In genomic region chr17:50631195-50631907, GRCh38 we compare ENCODE assay signal across 15 cellular contexts. TPM values are rescaled to one million over a fixed set of nuclear protein-coding genes. Genes with fewer than 3 reads are reported as not detected.
DNase-seq lines count a peak whose midpoint lies in the region; ATAC-seq and TF ChIP-seq lines count a peak whose summit lies in the region.
"Had no signal": no experiment of that assay in that cellular context is flagged by ENCODE, and none has a peak within 500 bp of the region (broad histone marks: within the 10 kb centered on the region; RNA-seq: fewer than 3 reads in every experiment).

No MANE protein-coding gene starts in this region.

- no peak overlapping the region for H3K4me3 ChIP-seq in fibroblast of pulmonary artery (replicated peaks; ENCODE audit: low read depth, low read length)
- H3K4me3 ChIP-seq in skeletal muscle cell (ENCODE audit: low read depth, low read length) = no peak overlapping the region
- H3K4me3 ChIP-seq in adrenal gland = no peak overlapping the region
- H3K4me3 ChIP-seq: upper lobe of left lung had no signal

- CTCF ChIA-PET in activated naive CD4-positive, alpha-beta T cell treated with anti-CD3 and anti-CD28 coated beads, Interleukin-2, amount 10 ng/mL, durations not matched to agents 7 days and 5 days (lab: Charles Lee) = interaction anchor here (0.9 to 8.0 kb wide), 14 partner anchors 8 to 148 kb away, joined by 3 to 81 read pairs (median 8); no protein-coding TSS in a partner anchor

- H3K27ac ChIP-seq in adrenal gland = no peak overlapping the region
- H3K27ac ChIP-seq: neutrophil, upper lobe of left lung had no signal

- H3K9me3 ChIP-seq in adrenal gland (replicated peaks in 1 of 3) = no peaks in the 10 kb centered on the region
- H3K9me3 ChIP-seq: neutrophil, upper lobe of left lung had no signal

- H3K4me3 Mint-ChIP-seq in activated naive CD4-positive, alpha-beta T cell treated with anti-CD3 and anti-CD28 coated beads, Interleukin-2, amount 10 ng/mL, durations not matched to agents 7 days and 5 days = no peak overlapping the region
- H3K4me3 Mint-ChIP-seq: activated naive CD4-positive, alpha-beta T cell treated with anti-CD3 and anti-CD28 coated beads for 36 hours; CD4-positive, CD25-positive, alpha-beta regulatory T cell; endodermal cell had no signal

- no peaks in the 10 kb centered on the region for H3K36me3 ChIP-seq in adrenal gland (replicated peaks in 1 of 2)
- H3K36me3 ChIP-seq: neutrophil, upper lobe of left lung had no signal

- H3K27me3 ChIP-seq in adrenal gland = no peaks in the 10 kb centered on the region

- H3K27ac Mint-ChIP-seq in activated naive CD4-positive, alpha-beta T cell treated with anti-CD3 and anti-CD28 coated beads, Interleukin-2, amount 10 ng/mL, durations not matched to agents 7 days and 5 days = no peak overlapping the region
- H3K27ac Mint-ChIP-seq: activated naive CD4-positive, alpha-beta T cell treated with anti-CD3 and anti-CD28 coated beads for 36 hours; endodermal cell had no signal

- peaks cover 13 to 17% of the 10 kb centered on the region in 2 donors for H3K4me1 ChIP-seq in adrenal gland (replicated peaks in 1 of 2)

- DNase-seq in activated naive CD4-positive, alpha-beta T cell treated with anti-CD3 and anti-CD28 coated beads, Interleukin-2, amount 10 ng/mL, durations not matched to agents 7 days and 5 days = peak; percentile 15
- no peak for DNase-seq in activated naive CD4-positive, alpha-beta T cell treated with anti-CD3 and anti-CD28 coated beads, Interleukin-2, amount 50 U/mL, for 16 hours
- peak; percentile 57 for DNase-seq in RPMI7951 (ENCODE audit: low read depth)
- peak; percentile 31 for DNase-seq in fibroblast of pulmonary artery (ENCODE audit: low read depth)
- DNase-seq in skeletal muscle cell (ENCODE audit: low read depth) = peak; percentile 13
- DNase-seq in adrenal gland = no peak
- DNase-seq in NCI-H524 treated with DMSO at 0.1 percent for 48 hours (lab: John Stamatoyannopoulos, UW) = no peak
- DNase-seq: GOT3, kidney glomerular epithelial cell had no signal

- H3K4me1 Mint-ChIP-seq in activated naive CD4-positive, alpha-beta T cell treated with anti-CD3 and anti-CD28 coated beads, Interleukin-2, amount 10 ng/mL, durations not matched to agents 7 days and 5 days = peaks cover 6% of the 10 kb centered on the region

- TF ChIP-seq POLR2A in adrenal gland (IDR thresholded peaks at IDR 0.05) = no peak

- H3K9me3 Mint-ChIP-seq in activated naive CD4-positive, alpha-beta T cell treated with anti-CD3 and anti-CD28 coated beads, Interleukin-2, amount 10 ng/mL, durations not matched to agents 7 days and 5 days = no peaks in the 10 kb centered on the region
- H3K9me3 Mint-ChIP-seq: activated naive CD4-positive, alpha-beta T cell treated with anti-CD3 and anti-CD28 coated beads for 36 hours; endodermal cell had no signal

- H3K27me3 Mint-ChIP-seq in activated naive CD4-positive, alpha-beta T cell treated with anti-CD3 and anti-CD28 coated beads, Interleukin-2, amount 10 ng/mL, durations not matched to agents 7 days and 5 days = peaks cover 99% of the 10 kb centered on the region

- WGBS in adrenal gland, 4 donors = 53 to 71% (median 61%) methylated on average over 9 to 11 of the region's 11 CpGs

- ATAC-seq in HG03457 (IDR thresholded peaks at IDR 0.05; ENCODE audit: unreplicated experiment) = no peak

- intact Hi-C loops in adrenal gland (cut with DNase I) = loop anchor here (5.0 kb wide), 3 partner anchors 46 to 66 kb away; no protein-coding TSS in a partner anchor

- no peak for TF ChIP-seq CTCF in fibroblast of pulmonary artery (IDR thresholded peaks at IDR 0.05; ENCODE audit: low read length, missing control alignments)
- TF ChIP-seq CTCF in adrenal gland (IDR thresholded peaks at IDR 0.05) = no peak

- no peaks in the 10 kb centered on the region for H3K36me3 Mint-ChIP-seq in activated naive CD4-positive, alpha-beta T cell treated with anti-CD3 and anti-CD28 coated beads, Interleukin-2, amount 10 ng/mL, durations not matched to agents 7 days and 5 days
- H3K36me3 Mint-ChIP-seq: CD4-positive, CD25-positive, alpha-beta regulatory T cell had no signal

RNA-seq across cellular contexts. Expression of gene ABCC3, which starts 3.3 kb away (rescaled TPM):
- total RNA-seq in RPMI7951 (2014; rRNA removed; shearing (Covaris generic)) = 23.1 and 28.4 TPM in 2 replicates
- total RNA-seq in adrenal gland = 100 to 1,000 TPM; 195 to 422 (median 262) TPM
- polyA plus RNA-seq in adrenal gland = 100 to 1,000 TPM; 164 to 448 (median 414) TPM
- total RNA-seq: activated naive CD4-positive, alpha-beta T cell treated with anti-CD3 and anti-CD28 coated beads for 36 hours had no signal

Comparison
In these comparisons a context has a peak if more than half of its experiments do, and no peak if none do; other contexts are left out.
1. DNase-seq: peak in activated naive CD4-positive, alpha-beta T cell treated with anti-CD3 and anti-CD28 coated beads, Interleukin-2, amount 10 ng/mL, durations not matched to agents 7 days and 5 days (single experiment), RPMI7951 (single experiment), fibroblast of pulmonary artery (single experiment) and skeletal muscle cell (single experiment); none in activated naive CD4-positive, alpha-beta T cell treated with anti-CD3 and anti-CD28 coated beads, Interleukin-2, amount 50 U/mL, for 16 hours (single experiment), adrenal gland (0 of 7) and NCI-H524 treated with DMSO at 0.1 percent for 48 hours (single experiment).